Comparison of ENCODE assay signal across 1 cellular context in the genomic region with DNA sequence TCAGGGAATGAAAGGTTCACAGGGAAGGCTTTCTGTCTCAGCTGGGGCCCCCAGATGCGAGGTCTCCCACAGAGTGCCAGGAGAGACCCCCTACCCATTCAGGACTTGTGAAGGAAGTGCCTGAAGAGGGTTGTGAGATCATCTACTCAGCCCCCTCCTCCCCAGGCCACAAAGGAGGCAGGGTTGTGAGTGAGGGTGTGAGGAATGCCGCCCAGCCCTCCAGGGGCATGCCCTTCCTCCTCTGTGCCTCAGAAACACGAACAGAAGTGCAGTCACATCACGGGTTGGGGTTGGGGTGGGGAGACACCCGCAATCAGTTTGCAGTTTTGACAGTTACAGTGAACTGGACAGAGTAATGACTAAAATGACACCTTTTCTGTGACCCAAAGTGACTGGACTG.
TF ChIP-seq lines count a peak whose summit lies in the region.

No MANE protein-coding gene starts in this region.

TF ChIP-seq in HepG2, 621 proteins besides CTCF, POLR2A, EP300 and RAD21:
- no peak for TF ChIP-seq HMGA1 (CRISPR knock-in tag; conservative IDR thresholded peaks at IDR 0.05)
- TF ChIP-seq, protein P1, sequence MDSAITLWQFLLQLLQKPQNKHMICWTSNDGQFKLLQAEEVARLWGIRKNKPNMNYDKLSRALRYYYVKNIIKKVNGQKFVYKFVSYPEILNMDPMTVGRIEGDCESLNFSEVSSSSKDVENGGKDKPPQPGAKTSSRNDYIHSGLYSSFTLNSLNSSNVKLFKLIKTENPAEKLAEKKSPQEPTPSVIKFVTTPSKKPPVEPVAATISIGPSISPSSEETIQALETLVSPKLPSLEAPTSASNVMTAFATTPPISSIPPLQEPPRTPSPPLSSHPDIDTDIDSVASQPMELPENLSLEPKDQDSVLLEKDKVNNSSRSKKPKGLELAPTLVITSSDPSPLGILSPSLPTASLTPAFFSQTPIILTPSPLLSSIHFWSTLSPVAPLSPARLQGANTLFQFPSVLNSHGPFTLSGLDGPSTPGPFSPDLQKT (CRISPR knock-in tag; IDR thresholded peaks at IDR 0.05; ENCODE audit: borderline replicate concordance): no peak
- TF ChIP-seq CENPBD1 (CRISPR knock-in tag; IDR thresholded peaks at IDR 0.05; ENCODE audit: borderline replicate concordance, low read depth): no peak
- no peak for TF ChIP-seq NFE2L2 (IDR thresholded peaks at IDR 0.05; ENCODE audit: low read length)
- no peak for TF ChIP-seq IKZF4 (CRISPR knock-in tag; IDR thresholded peaks at IDR 0.05; ENCODE audit: borderline replicate concordance, low read depth, not compliant biosample characterization)
- no peak for TF ChIP-seq POLR2AphosphoS2 (IDR thresholded peaks at IDR 0.05; ENCODE audit: low read depth, low read length)
- TF ChIP-seq HNF4A (CRISPR knock-in tag; IDR thresholded peaks at IDR 0.05): no peak
- TF ChIP-seq FOSL1 (CRISPR knock-in tag; IDR thresholded peaks at IDR 0.05; ENCODE audit: borderline replicate concordance): no peak
- no peak for TF ChIP-seq ZNF772 (CRISPR knock-in tag; IDR thresholded peaks at IDR 0.05)
- TF ChIP-seq ZNF781 (CRISPR knock-in tag; IDR thresholded peaks at IDR 0.05; ENCODE audit: borderline replicate concordance, not compliant biosample characterization): no peak
- TF ChIP-seq, protein P2, sequence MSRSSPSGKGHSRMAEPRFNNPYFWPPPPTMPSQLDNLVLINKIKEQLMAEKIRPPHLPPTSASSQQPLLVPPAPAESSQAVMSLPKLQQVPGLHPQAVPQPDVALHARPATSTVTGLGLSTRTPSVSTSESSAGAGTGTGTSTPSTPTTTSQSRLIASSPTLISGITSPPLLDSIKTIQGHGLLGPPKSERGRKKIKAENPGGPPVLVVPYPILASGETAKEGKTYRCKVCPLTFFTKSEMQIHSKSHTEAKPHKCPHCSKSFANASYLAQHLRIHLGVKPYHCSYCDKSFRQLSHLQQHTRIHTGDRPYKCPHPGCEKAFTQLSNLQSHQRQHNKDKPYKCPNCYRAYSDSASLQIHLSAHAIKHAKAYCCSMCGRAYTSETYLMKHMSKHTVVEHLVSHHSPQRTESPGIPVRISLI (CRISPR knock-in tag; IDR thresholded peaks at IDR 0.05; ENCODE audit: borderline replicate concordance): no peak
- TF ChIP-seq DR1 (CRISPR knock-in tag; IDR thresholded peaks at IDR 0.05): no peak
- no peak for TF ChIP-seq HMG20A (CRISPR knock-in tag; IDR thresholded peaks at IDR 0.05; ENCODE audit: borderline replicate concordance)
- TF ChIP-seq TSC22D2 (CRISPR knock-in tag; IDR thresholded peaks at IDR 0.05; ENCODE audit: borderline replicate concordance): no peak
- TF ChIP-seq, protein P3, sequence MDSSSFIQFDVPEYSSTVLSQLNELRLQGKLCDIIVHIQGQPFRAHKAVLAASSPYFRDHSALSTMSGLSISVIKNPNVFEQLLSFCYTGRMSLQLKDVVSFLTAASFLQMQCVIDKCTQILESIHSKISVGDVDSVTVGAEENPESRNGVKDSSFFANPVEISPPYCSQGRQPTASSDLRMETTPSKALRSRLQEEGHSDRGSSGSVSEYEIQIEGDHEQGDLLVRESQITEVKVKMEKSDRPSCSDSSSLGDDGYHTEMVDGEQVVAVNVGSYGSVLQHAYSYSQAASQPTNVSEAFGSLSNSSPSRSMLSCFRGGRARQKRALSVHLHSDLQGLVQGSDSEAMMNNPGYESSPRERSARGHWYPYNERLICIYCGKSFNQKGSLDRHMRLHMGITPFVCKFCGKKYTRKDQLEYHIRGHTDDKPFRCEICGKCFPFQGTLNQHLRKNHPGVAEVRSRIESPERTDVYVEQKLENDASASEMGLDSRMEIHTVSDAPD (CRISPR knock-in tag; IDR thresholded peaks at IDR 0.05): no peak
- TF ChIP-seq, protein P4, sequence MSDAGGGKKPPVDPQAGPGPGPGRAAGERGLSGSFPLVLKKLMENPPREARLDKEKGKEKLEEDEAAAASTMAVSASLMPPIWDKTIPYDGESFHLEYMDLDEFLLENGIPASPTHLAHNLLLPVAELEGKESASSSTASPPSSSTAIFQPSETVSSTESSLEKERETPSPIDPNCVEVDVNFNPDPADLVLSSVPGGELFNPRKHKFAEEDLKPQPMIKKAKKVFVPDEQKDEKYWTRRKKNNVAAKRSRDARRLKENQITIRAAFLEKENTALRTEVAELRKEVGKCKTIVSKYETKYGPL (CRISPR knock-in tag; IDR thresholded peaks at IDR 0.05): no peak
- TF ChIP-seq FOXP1 (IDR thresholded peaks at IDR 0.05): no peak
- TF ChIP-seq FOXP1 (CRISPR knock-in tag; IDR thresholded peaks at IDR 0.05): no peak
